In the genomic region with DNA sequence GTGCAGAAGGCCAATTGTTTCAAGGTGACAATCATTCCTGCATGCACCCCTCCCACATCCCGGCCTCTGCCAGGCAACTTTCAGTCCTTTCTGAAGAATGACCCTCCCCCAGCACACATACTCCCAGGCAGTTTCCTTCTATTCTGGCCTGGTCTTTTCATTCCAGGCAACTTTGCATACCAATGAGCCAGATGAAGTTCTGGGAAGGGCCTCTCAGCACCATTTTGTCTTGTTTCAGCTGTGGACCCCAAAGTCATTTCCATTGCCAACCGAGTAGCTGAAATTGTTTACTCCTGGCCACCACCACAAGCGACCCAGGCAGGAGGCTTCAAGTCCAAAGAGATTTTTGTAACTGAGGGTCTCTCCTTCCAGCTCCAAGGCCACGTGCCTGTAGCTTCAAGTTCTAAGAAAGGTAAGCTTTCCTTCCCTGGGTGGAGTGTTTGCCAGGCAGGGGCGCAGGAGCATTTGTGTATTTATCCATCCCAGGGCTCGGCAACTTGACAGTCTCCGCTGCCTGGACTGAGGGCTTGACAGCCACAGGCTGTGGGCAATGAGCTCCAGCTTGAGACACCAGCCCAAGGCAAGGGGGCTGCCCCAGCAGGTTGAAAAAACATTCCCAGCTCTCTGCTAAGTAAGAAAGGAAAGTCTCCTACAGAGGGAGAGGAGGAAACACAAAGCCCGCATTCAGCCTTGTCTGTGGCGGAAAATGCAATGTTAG, we compare ENCODE assay signal across 27 cellular contexts. TPM values are rescaled to one million over a fixed set of nuclear protein-coding genes. Genes with fewer than 3 reads are reported as not detected.
A peak's percentile ranks its signal among the peaks of the same experiment; 100 is the strongest.
DNase-seq lines count a peak whose midpoint lies in the region; ATAC-seq lines count a peak whose summit lies in the region.
"Had no signal": no experiment of that assay in that cellular context is flagged by ENCODE, and none has a peak within 500 bp of the region (broad histone marks: within the 10 kb centered on the region; RNA-seq: fewer than 3 reads in every experiment).

No MANE protein-coding gene starts in this region.

- H3K9ac ChIP-seq in iPS-20b (ENCODE audit: low read depth, low read length) (peak overlapping the region; percentile 69; the same call in 1 of the 2 replicates), neuronal stem cell (ENCODE audit: low read depth, low read length, poor library complexity) (no peak overlapping the region)
- H3K9ac ChIP-seq: BLaER1 treated with 17β-estradiol and CSF1 and Interleukin-3, amounts not matched to agents 10 nM and 100 nM had no signal

- peak overlapping the region; percentile 80 for H2AFZ ChIP-seq in neuronal stem cell (ENCODE audit: low read length)
- H2AFZ ChIP-seq: PC-9 had no signal

- H3K79me1 ChIP-seq in neuronal stem cell (ENCODE audit: low read depth, low read length) = no peaks in the 10 kb centered on the region

- no peak overlapping the region for H4K91ac ChIP-seq in neuronal stem cell (ENCODE audit: low read depth, low read length, poor library complexity)

- no peak overlapping the region for H2AK5ac ChIP-seq in neuronal stem cell (ENCODE audit: low read depth, low read length)

- H3K14ac ChIP-seq in neuronal stem cell (ENCODE audit: low read length) = no peak overlapping the region

- in situ Hi-C loops in HAP-1 (cut with MboI; ENCODE audit: low sequenced_read_pairs) = loop anchor here (10.0 kb wide), 1 partner anchor 248 kb away; no protein-coding TSS in a partner anchor

- H4K8ac ChIP-seq in neuronal stem cell (ENCODE audit: low read depth, low read length) = no peak overlapping the region

- no peak overlapping the region for H3K4me3 ChIP-seq in HAP-1
- H3K4me3 ChIP-seq in iPS-20b (ENCODE audit: low read length) = peak overlapping the region; percentile 40; the same call in 1 of the 2 replicates
- H3K4me3 ChIP-seq in neuronal stem cell (ENCODE audit: low read length in 2 of 2) = peak overlapping the region in 1 of 2 donors; percentile 1
- H3K4me3 ChIP-seq: BLaER1 treated with 17β-estradiol and CSF1 and Interleukin-3, amounts not matched to agents 10 nM and 100 nM; heart right ventricle; K562; lower lobe of right lung; MG63; PC-9 had no signal

- peaks cover 17% of the 10 kb centered on the region for H3K4me1 ChIP-seq in HAP-1
- H3K4me1 ChIP-seq in iPS-20b (ENCODE audit: insufficient read depth, low read length) = peaks cover 24% of the 10 kb centered on the region
- H3K4me1 ChIP-seq in neuronal stem cell (ENCODE audit: control insufficient read depth in 2 of 2, insufficient read depth in 1 of 2, low read depth in 1 of 2, low read length in 2 of 2) = peaks cover 11 to 24% of the 10 kb centered on the region in 2 donors

- H3K23ac ChIP-seq in neuronal stem cell (ENCODE audit: low read depth, low read length, poor library complexity) = no peak overlapping the region

- H3K4ac ChIP-seq in neuronal stem cell (ENCODE audit: low read length) = no peak overlapping the region

- peak overlapping the region; percentile 41 for H3K4me2 ChIP-seq in neuronal stem cell (ENCODE audit: insufficient read depth, low read length, poor library complexity, severe bottlenecking)
- H3K4me2 ChIP-seq: BLaER1 treated with 17β-estradiol and CSF1 and Interleukin-3, amounts not matched to agents 10 nM and 100 nM; PC-9 had no signal

- H2BK12ac ChIP-seq in neuronal stem cell (ENCODE audit: low read length) = no peak overlapping the region

- no peaks in the 10 kb centered on the region for H3K27me3 ChIP-seq in HAP-1 (ENCODE audit: low read depth)
- H3K27me3 ChIP-seq in iPS-20b (ENCODE audit: insufficient read depth, low read length) = no peaks in the 10 kb centered on the region
- no peaks in the 10 kb centered on the region for H3K27me3 ChIP-seq in neuronal stem cell (ENCODE audit: control insufficient read depth in 3 of 3, insufficient read depth in 3 of 3, low read depth in 1 of 3, low read length in 3 of 3)
- H3K27me3 ChIP-seq: BLaER1 treated with 17β-estradiol and CSF1 and Interleukin-3, amounts not matched to agents 10 nM and 100 nM; heart right ventricle; MG63 had no signal

- H3K27ac ChIP-seq in iPS-20b (ENCODE audit: low read length) (peak overlapping the region; percentile 60), neuronal stem cell (replicated peaks; ENCODE audit: low read length) (no peak overlapping the region)
- H3K27ac ChIP-seq: BLaER1 treated with 17β-estradiol and CSF1 and Interleukin-3, amounts not matched to agents 10 nM and 100 nM; heart right ventricle; lower lobe of right lung; PC-9; WERI-Rb-1 had no signal

- no CpG with 5 or more reads among the region's 9 CpGs for WGBS in neuronal stem cell (ENCODE audit: extremely low coverage in 2 of 2, insufficient read length in 2 of 2, insufficient replicate concordance in 1 of 2), 2 donors

- H3K18ac ChIP-seq in neuronal stem cell (ENCODE audit: low read length) = peak overlapping the region; percentile 78

- ATAC-seq in HG03432 (IDR thresholded peaks at IDR 0.05; ENCODE audit: unreplicated experiment) (no peak), GM19452 (IDR thresholded peaks at IDR 0.05; ENCODE audit: unreplicated experiment) (no peak)
- ATAC-seq: activated naive CD4-positive, alpha-beta T cell treated with anti-CD3 and anti-CD28 coated beads, Interleukin-2, amount 50 U/mL, for 72 hours; heart right ventricle; K562 had no signal

- H3K36me3 ChIP-seq in HAP-1 (replicated peaks) (no peaks in the 10 kb centered on the region), iPS-20b (ENCODE audit: insufficient read depth, low read depth, low read length) (no peaks in the 10 kb centered on the region), neuronal stem cell (replicated peaks in 1 of 2; ENCODE audit: control insufficient read depth in 2 of 2, insufficient read depth in 2 of 2, low read length in 2 of 2) (no peaks in the 10 kb centered on the region)
- H3K36me3 ChIP-seq: BLaER1 treated with 17β-estradiol and CSF1 and Interleukin-3, amounts not matched to agents 10 nM and 100 nM; heart right ventricle; lower lobe of right lung; MG63; WERI-Rb-1 had no signal

- H2BK15ac ChIP-seq in neuronal stem cell (ENCODE audit: low read length) = no peak overlapping the region

- DNase-seq in HAP-1 (ENCODE audit: low spot score in 2 of 2) = peak; percentile 77 to 88
- DNase-seq in astrocyte of the hippocampus (ENCODE audit: low read depth, low spot score) = peak; percentile 59
- DNase-seq in neuronal stem cell (ENCODE audit: low spot score) = no peak
- DNase-seq in epidermal melanocyte (ENCODE audit: insufficient read length, low spot score) = no peak
- DNase-seq: activated CD4-positive, alpha-beta T cell treated with anti-CD3 and anti-CD28 coated beads, Interleukin-2, amount 50 U/mL, for 1 hour; aorta; COR-L47; DMS79; erythroblast; HCEC 1CT; heart right ventricle; lower lobe of right lung; MG63; NCI-H1436; NCI-H446 treated with DMSO at 0.1 percent for 48 hours; nucleus accumbens; PC-9; Right ventricle myocardium superior; T-helper 9 cell; WERI-Rb-1 had no signal

- H3K9me3 ChIP-seq in HAP-1 (no peaks in the 10 kb centered on the region), iPS-20b (ENCODE audit: insufficient read depth, low read depth, low read length) (no peaks in the 10 kb centered on the region), neuronal stem cell (replicated peaks in 1 of 2; ENCODE audit: control insufficient read depth in 2 of 2, insufficient read depth in 1 of 2, low read depth in 1 of 2, low read length in 2 of 2) (no peaks in the 10 kb centered on the region)
- H3K9me3 ChIP-seq: BLaER1 treated with 17β-estradiol and CSF1 and Interleukin-3, amounts not matched to agents 10 nM and 100 nM; heart right ventricle; lower lobe of right lung; MG63 had no signal

- no peak overlapping the region for H2BK5ac ChIP-seq in neuronal stem cell (ENCODE audit: low read length)

- H2BK120ac ChIP-seq in neuronal stem cell (ENCODE audit: low read depth, low read length) = no peak overlapping the region

RNA-seq across cellular contexts. Expression of gene BCL2L14, which starts 16.4 kb away (rescaled TPM):
- polyA plus RNA-seq in neuronal stem cell (2013, experiment 1 of 2) = not detected
- polyA plus RNA-seq in neuronal stem cell (2013, experiment 2 of 2) = not detected
- polyA plus RNA-seq: heart right ventricle, K562, keratinocyte had no signal

Comparison
In these comparisons a context has a peak if more than half of its experiments do, and no peak if none do; other contexts are left out.
1. DNase-seq: peak in HAP-1 (2 of 2) and astrocyte of the hippocampus (single experiment); none in neuronal stem cell (single experiment) and epidermal melanocyte (single experiment).